8 cellular contexts compared by ENCODE assay signal in the genomic region with DNA sequence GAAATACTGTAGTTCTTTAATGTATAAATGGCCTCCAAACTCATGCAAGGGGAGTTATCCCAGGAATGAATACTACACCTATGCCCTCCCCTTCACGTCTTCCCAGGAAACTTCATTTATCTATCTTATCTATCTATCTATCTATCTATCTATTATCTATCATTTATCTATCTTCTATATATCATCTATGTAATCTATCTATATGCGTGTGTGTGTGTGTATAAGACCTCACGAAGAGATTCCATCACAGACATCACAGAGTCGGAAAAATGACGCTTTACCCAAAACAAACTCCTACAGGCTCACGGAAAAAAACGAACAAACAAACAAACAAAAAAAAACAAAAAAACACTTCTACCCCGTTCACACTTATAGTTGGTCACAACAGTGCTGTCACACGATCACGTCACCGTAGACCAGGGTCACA. TPM values are rescaled to one million over a fixed set of nuclear protein-coding genes. Genes with fewer than 3 reads are reported as not detected.
DNase-seq lines count a peak whose midpoint lies in the region; ATAC-seq and TF ChIP-seq lines count a peak whose summit lies in the region.

No MANE protein-coding gene starts in this region.

- H3K4me3 Mint-ChIP-seq in HFFc6, result peak overlapping the region; percentile 98
- H3K4me3 Mint-ChIP-seq in activated CD8-positive, alpha-beta T cell treated with anti-CD3 and anti-CD28 coated beads for 36 hours, result peak overlapping the region; percentile 83
- peak overlapping the region; percentile 97 for H3K4me3 Mint-ChIP-seq in stimulated activated effector memory CD8-positive, alpha-beta T cell treated with anti-CD3 and anti-CD28 coated beads, Interleukin-12 subunit alpha, Interleukin-12 subunit beta, amount 100 ng/mL, for 72 hours

- POLR2A ChIA-PET in activated CD8-positive, alpha-beta T cell treated with anti-CD3 and anti-CD28 coated beads for 36 hours (lab: Charles Lee), result interaction anchor here (0.6 to 2.5 kb wide), 7 partner anchors 9 to 357 kb away, joined by 3 to 14 read pairs (median 4); a partner anchor contains a TSS

- CTCF ChIA-PET in activated CD8-positive, alpha-beta T cell treated with anti-CD3 and anti-CD28 coated beads for 36 hours (lab: Charles Lee), result no interaction called here

- H3K27me3 Mint-ChIP-seq in HFFc6 (ENCODE audit: insufficient read depth), result peaks cover 2% of the 10 kb centered on the region; the same call in 1 of the 2 replicates
- H3K27me3 Mint-ChIP-seq in activated CD8-positive, alpha-beta T cell treated with anti-CD3 and anti-CD28 coated beads for 36 hours, result no peaks in the 10 kb centered on the region

- DNase-seq in HFFc6 (no peak), NCI-H2107 (lab: John Stamatoyannopoulos, UW) (no peak), GOT3 (lab: John Stamatoyannopoulos, UW) (no peak), GF-D8 (lab: John Stamatoyannopoulos, UW) (no peak)
- no peak for DNase-seq in activated CD8-positive, alpha-beta T cell treated with anti-CD3 and anti-CD28 coated beads for 36 hours
- no peak for DNase-seq in stimulated activated effector memory CD8-positive, alpha-beta T cell treated with anti-CD3 and anti-CD28 coated beads, Interleukin-12 subunit alpha, Interleukin-12 subunit beta, amount 100 ng/mL, for 72 hours (ENCODE audit: low spot score in 2 of 2)

- intact Hi-C loops in activated CD8-positive, alpha-beta T cell treated with anti-CD3 and anti-CD28 coated beads for 36 hours (cut with micrococcal nuclease), result no loop called here

- H3K9me3 Mint-ChIP-seq in HFFc6, result peaks cover 44% of the 10 kb centered on the region
- peaks cover 12% of the 10 kb centered on the region for H3K9me3 Mint-ChIP-seq in activated CD8-positive, alpha-beta T cell treated with anti-CD3 and anti-CD28 coated beads for 36 hours
- peaks cover 6% of the 10 kb centered on the region for H3K9me3 Mint-ChIP-seq in stimulated activated effector memory CD8-positive, alpha-beta T cell treated with anti-CD3 and anti-CD28 coated beads, Interleukin-12 subunit alpha, Interleukin-12 subunit beta, amount 100 ng/mL, for 72 hours

- H3K4me3 ChIP-seq in iPS-11a (ENCODE audit: low read depth, low read length), result peak overlapping the region; percentile 98

- peak overlapping the region; percentile 93 for H3K27ac Mint-ChIP-seq in HFFc6
- peak overlapping the region; percentile 95 for H3K27ac Mint-ChIP-seq in activated CD8-positive, alpha-beta T cell treated with anti-CD3 and anti-CD28 coated beads for 36 hours
- H3K27ac Mint-ChIP-seq in stimulated activated effector memory CD8-positive, alpha-beta T cell treated with anti-CD3 and anti-CD28 coated beads, Interleukin-12 subunit alpha, Interleukin-12 subunit beta, amount 100 ng/mL, for 72 hours, result peak overlapping the region; percentile 96

- no peak for ATAC-seq in activated CD8-positive, alpha-beta T cell treated with anti-CD3 and anti-CD28 coated beads for 36 hours
- no peak for ATAC-seq in stimulated activated effector memory CD8-positive, alpha-beta T cell treated with anti-CD3 and anti-CD28 coated beads, Interleukin-12 subunit alpha, Interleukin-12 subunit beta, amount 100 ng/mL, for 72 hours
- ATAC-seq in HG03571 (IDR thresholded peaks at IDR 0.05; ENCODE audit: unreplicated experiment), result no peak

- H3K4me1 Mint-ChIP-seq in HFFc6 (ENCODE audit: low read depth), result peaks cover 30% of the 10 kb centered on the region
- H3K4me1 Mint-ChIP-seq in activated CD8-positive, alpha-beta T cell treated with anti-CD3 and anti-CD28 coated beads for 36 hours (ENCODE audit: low read depth), result peaks cover 27% of the 10 kb centered on the region
- peaks cover 37% of the 10 kb centered on the region for H3K4me1 Mint-ChIP-seq in stimulated activated effector memory CD8-positive, alpha-beta T cell treated with anti-CD3 and anti-CD28 coated beads, Interleukin-12 subunit alpha, Interleukin-12 subunit beta, amount 100 ng/mL, for 72 hours

- peaks cover 89% of the 10 kb centered on the region for H3K36me3 Mint-ChIP-seq in HFFc6 (ENCODE audit: low read depth)
- peaks cover 78% of the 10 kb centered on the region for H3K36me3 Mint-ChIP-seq in activated CD8-positive, alpha-beta T cell treated with anti-CD3 and anti-CD28 coated beads for 36 hours (ENCODE audit: low read depth)
- peaks cover 68% of the 10 kb centered on the region for H3K36me3 Mint-ChIP-seq in stimulated activated effector memory CD8-positive, alpha-beta T cell treated with anti-CD3 and anti-CD28 coated beads, Interleukin-12 subunit alpha, Interleukin-12 subunit beta, amount 100 ng/mL, for 72 hours

- TF ChIP-seq CTCF in HFFc6 (IDR thresholded peaks at IDR 0.05), result no peak
- no peak for TF ChIP-seq CTCF in activated CD8-positive, alpha-beta T cell treated with anti-CD3 and anti-CD28 coated beads for 36 hours (IDR thresholded peaks at IDR 0.05)

RNA-seq across cellular contexts. Expression of a gene that starts 0.5 kb away (rescaled TPM):
- total RNA-seq in HFFc6 (2021; fragmentation: NEBNext Ultra II Directional; extraction: Animal tissue kit (Norgen Biotek cat#: 25700)), result 1 to 10 TPM; 5.5 to 8.7 (median 7.5) TPM
- total RNA-seq in activated CD8-positive, alpha-beta T cell treated with anti-CD3 and anti-CD28 coated beads for 36 hours, result 10 to 100 TPM; 18.5 to 19.2 TPM

RNA-seq across cellular contexts. Expression of a gene that starts 32.5 kb away (rescaled TPM):
- total RNA-seq in HFFc6 (2021; fragmentation: NEBNext Ultra II Directional; extraction: Animal tissue kit (Norgen Biotek cat#: 25700)), result 1 to 10 TPM; 1.5 to 3.6 (median 2.5) TPM
- total RNA-seq in activated CD8-positive, alpha-beta T cell treated with anti-CD3 and anti-CD28 coated beads for 36 hours, result 10 to 100 TPM; 10.1 to 10.8 TPM

RNA-seq across cellular contexts. Expression of a gene that starts 44.5 kb away (rescaled TPM):
- 10 to 100 TPM in 2 of 6 experiments, 1 to 10 TPM in 4; 9.2 to 11.9 (median 9.8) TPM for total RNA-seq in HFFc6 (2021; fragmentation: NEBNext Ultra II Directional; extraction: Animal tissue kit (Norgen Biotek cat#: 25700))
- total RNA-seq in activated CD8-positive, alpha-beta T cell treated with anti-CD3 and anti-CD28 coated beads for 36 hours, result 1 to 10 TPM; 3.7 to 6.4 TPM
